Comparison of ENCODE assay signal across 22 cellular contexts in the genomic region with DNA sequence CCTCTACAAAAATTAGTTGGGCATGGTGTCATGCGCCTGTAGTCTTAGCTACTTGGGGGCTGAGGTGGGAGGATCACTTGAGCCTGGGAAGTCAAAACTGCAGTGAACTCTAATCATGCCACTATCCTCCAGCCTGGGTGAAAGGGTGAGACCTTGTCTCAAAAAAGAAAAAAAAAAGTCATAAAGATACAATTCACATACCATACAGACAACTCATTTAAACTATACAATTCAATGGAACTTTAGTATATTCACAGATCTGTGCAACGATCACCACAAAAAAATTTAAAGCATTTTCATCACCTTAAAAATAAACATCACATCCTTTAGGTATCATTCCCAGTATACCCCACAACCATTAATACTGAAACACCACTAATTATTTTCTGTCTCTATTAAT.
"Had no signal": no experiment of that assay in that cellular context is flagged by ENCODE, and none has a peak within 500 bp of the region (broad histone marks: within the 10 kb centered on the region; RNA-seq: fewer than 3 reads in every experiment).

No MANE protein-coding gene starts in this region.

- H3K27ac ChIP-seq: body of pancreas, coronary artery, tibial artery had no signal

- H3K9me3 ChIP-seq: body of pancreas, tibial artery had no signal

- H3K4me3 ChIP-seq: body of pancreas, coronary artery, tibial artery had no signal

- FAIRE-seq: frontal cortex, urothelium cell line had no signal

- ATAC-seq: activated T-helper 17 cell treated with anti-CD3 and anti-CD28 coated beads, Interleukin-2, amount 50 U/mL, for 72 hours; body of pancreas had no signal

- H3K36me3 ChIP-seq: tibial artery had no signal

- H3K27me3 ChIP-seq: body of pancreas, tibial artery had no signal

- H3K4me1 ChIP-seq: body of pancreas had no signal

- DNase-seq: activated B cell treated with CpG ODN at 0.5 μM for 24 hours; activated CD4-positive, alpha-beta memory T cell treated with anti-CD3 and anti-CD28 coated beads, Interleukin-2, amount 10 ng/mL, durations not matched to agents 7 days and 5 days; activated CD4-positive, alpha-beta T cell treated with anti-CD3 and anti-CD28 coated beads for 48 hours; activated naive CD4-positive, alpha-beta T cell treated with Interleukin-2 at 50 U/mL for 16 hours; activated naive CD8-positive, alpha-beta T cell treated with anti-CD3 and anti-CD28 coated beads, Interleukin-2, amount 10 ng/mL, durations not matched to agents 7 days and 5 days; activated T-cell treated with anti-CD3 and anti-CD28 coated beads, Interleukin-2, amount 50 U/mL, for 1 hour; amygdala; body of pancreas; central memory CD4-positive, alpha-beta T cell; erythroblast; hypothalamus; islet precursor cell; nephron progenitor cell; occipital lobe; stimulated activated CD4-positive, alpha-beta T cell treated with anti-CD3 and anti-CD28 coated beads, Interleukin-2, amount 100 ng/mL, for 24 hours; stimulated activated naive CD4-positive, alpha-beta T cell treated with Interleukin-2 at 50 U/mL for 16 hours; substantia nigra; tibial artery had no signal
